In genomic region chr11:93908689-93909088, GRCh38 we compare ENCODE assay signal across 13 cellular contexts. TPM values are rescaled to one million over a fixed set of nuclear protein-coding genes. Genes with fewer than 3 reads are reported as not detected.
DNase-seq lines count a peak whose midpoint lies in the region; ATAC-seq and TF ChIP-seq lines count a peak whose summit lies in the region.
"Had no signal": no experiment of that assay in that cellular context is flagged by ENCODE, and none has a peak within 500 bp of the region (broad histone marks: within the 10 kb centered on the region; RNA-seq: fewer than 3 reads in every experiment).

No MANE protein-coding gene starts in this region.

- H3K4me1 ChIP-seq in upper lobe of right lung (no peaks in the 10 kb centered on the region), suprapubic skin (no peaks in the 10 kb centered on the region)
- H3K4me1 ChIP-seq: sigmoid colon, vagina had no signal

- no peak overlapping the region for H3K27ac ChIP-seq in upper lobe of right lung
- no peak overlapping the region for H3K27ac ChIP-seq in suprapubic skin
- H3K27ac ChIP-seq: sigmoid colon, vagina had no signal

- no peaks in the 10 kb centered on the region for H3K9me3 ChIP-seq in upper lobe of right lung
- no peaks in the 10 kb centered on the region for H3K9me3 ChIP-seq in suprapubic skin
- H3K9me3 ChIP-seq: sigmoid colon, vagina had no signal

- no peak for TF ChIP-seq POLR2A in suprapubic skin (IDR thresholded peaks at IDR 0.05)

- TF ChIP-seq CTCF in upper lobe of right lung (IDR thresholded peaks at IDR 0.05) (no peak), suprapubic skin (IDR thresholded peaks at IDR 0.05) (no peak)

- H3K4me3 ChIP-seq in upper lobe of right lung (no peak overlapping the region), suprapubic skin (no peak overlapping the region)
- H3K4me3 ChIP-seq: sigmoid colon, vagina had no signal

- DNase-seq in HCEC 1CT: peak; percentile 96
- peak; percentile 33 for DNase-seq in SW480 (ENCODE audit: low spot score)
- DNase-seq in fibroblast of the conjunctiva (ENCODE audit: low read depth): peak; percentile 16
- no peak for DNase-seq in upper lobe of right lung
- DNase-seq in suprapubic skin (ENCODE audit: low spot score in 2 of 2): no peak
- no peak for DNase-seq in UCSD-AML1 (lab: John Stamatoyannopoulos, UW; ENCODE audit: unreplicated experiment)
- no peak for DNase-seq in central memory CD4-positive, alpha-beta T cell
- DNase-seq: activated T-cell treated with anti-CD3 and anti-CD28 coated beads, Interleukin-2, amount 50 U/mL, for 4 hours; glutamatergic neuron; NCI-H187; sigmoid colon had no signal

- 36% methylated on average over 2 of the region's 2 CpGs for WGBS in suprapubic skin

- no peak for TF ChIP-seq EP300 in suprapubic skin (IDR thresholded peaks at IDR 0.05)

- intact Hi-C loops in upper lobe of right lung (cut with DNase I): no loop called here

- peak; percentile 65 for ATAC-seq in upper lobe of right lung
- ATAC-seq: activated T-cell treated with anti-CD3 and anti-CD28 coated beads, Interleukin-2, amount 50 U/mL, for 4 hours had no signal

- H3K27me3 ChIP-seq in upper lobe of right lung (no peaks in the 10 kb centered on the region), suprapubic skin (no peaks in the 10 kb centered on the region)
- H3K27me3 ChIP-seq: sigmoid colon, vagina had no signal

- H3K36me3 ChIP-seq in upper lobe of right lung (no peaks in the 10 kb centered on the region), suprapubic skin (no peaks in the 10 kb centered on the region)
- H3K36me3 ChIP-seq: sigmoid colon, vagina had no signal

RNA-seq across cellular contexts. Expression of gene VSTM5, which starts 58.3 kb away (rescaled TPM):
- total RNA-seq in upper lobe of right lung (not detected), suprapubic skin (under 1 TPM in 2 of 4 donors, not detected in 2; 0.16 to 0.68 TPM)
- total RNA-seq: activated T-cell treated with anti-CD3 and anti-CD28 coated beads, Interleukin-2, amount 50 U/mL, for 4 hours; mononuclear cell; vagina had no signal

Comparison
In these comparisons a context has a peak if more than half of its experiments do, and no peak if none do; other contexts are left out.
1. DNase-seq: peak in HCEC 1CT (single experiment), SW480 (single experiment) and fibroblast of the conjunctiva (single experiment); none in upper lobe of right lung (single experiment), suprapubic skin (0 of 2), UCSD-AML1 (single experiment) and central memory CD4-positive, alpha-beta T cell (single experiment).